8 cellular contexts compared by ENCODE assay signal in genomic region chr6:143061597-143062385, GRCh38. TPM values are rescaled to one million over a fixed set of nuclear protein-coding genes. Genes with fewer than 3 reads are reported as not detected.
DNase-seq lines count a peak whose midpoint lies in the region; ATAC-seq and TF ChIP-seq lines count a peak whose summit lies in the region.

No MANE protein-coding gene starts in this region.

- no peaks in the 10 kb centered on the region for H3K27me3 ChIP-seq in CD8-positive, alpha-beta T cell (ENCODE audit: insufficient read depth, low read length)
- H3K27me3 ChIP-seq in adipocyte (replicated peaks; ENCODE audit: control insufficient read depth, insufficient read depth, low read length) (no peaks in the 10 kb centered on the region), thoracic aorta (replicated peaks; ENCODE audit: insufficient read depth) (no peaks in the 10 kb centered on the region)

- peaks cover 17% of the 10 kb centered on the region for H3K4me1 ChIP-seq in CD8-positive, alpha-beta T cell (ENCODE audit: insufficient read depth, low read length)
- H3K4me1 ChIP-seq in adipocyte (ENCODE audit: control insufficient read depth, insufficient read depth, low read length) (peaks cover 18% of the 10 kb centered on the region), thoracic aorta (ENCODE audit: control insufficient read depth in 1 of 2, low read depth in 2 of 2) (peaks cover 5 to 40% of the 10 kb centered on the region in 2 donors)

- H3K27me3 Mint-ChIP-seq in CD8-positive, alpha-beta T cell (ENCODE audit: low read depth) = no peaks in the 10 kb centered on the region

- no peak for ATAC-seq in CD8-positive, alpha-beta T cell
- peak; percentile 11 for ATAC-seq in HG02884 (IDR thresholded peaks at IDR 0.05; ENCODE audit: unreplicated experiment)
- no peak for ATAC-seq in thoracic aorta (ENCODE audit: insufficient number of reproducible peaks, low FRiP score, low read depth)
- no peak for ATAC-seq in HG02840 (IDR thresholded peaks at IDR 0.05; ENCODE audit: low FRiP score, unreplicated experiment)

- H3K4me3 ChIP-seq in CD8-positive, alpha-beta T cell (ENCODE audit: low read depth, low read length) = peak overlapping the region; percentile 92
- H3K4me3 ChIP-seq in adipocyte (ENCODE audit: low read length) = peak overlapping the region; percentile 83
- H3K4me3 ChIP-seq in thoracic aorta = peak overlapping the region; percentile 83

- intact Hi-C loops in CD8-positive, alpha-beta T cell (cut with DNase I, micrococcal nuclease) = loop anchor here (2.0 to 10.0 kb wide), 5 partner anchors 386 to 1003 kb away; partner anchors contain the start of genes ADAT2 (in 1 of the 2) and PEX3 (in 1 of the 2)

- TF ChIP-seq CTCF in CD8-positive, alpha-beta T cell (IDR thresholded peaks at IDR 0.05) = no peak
- TF ChIP-seq CTCF in thoracic aorta (IDR thresholded peaks at IDR 0.05) = no peak

- H3K9me3 ChIP-seq in CD8-positive, alpha-beta T cell (ENCODE audit: low read length) = no peaks in the 10 kb centered on the region
- H3K9me3 ChIP-seq in adipocyte (ENCODE audit: control insufficient read depth, low read length) = no peaks in the 10 kb centered on the region
- no peaks in the 10 kb centered on the region for H3K9me3 ChIP-seq in thoracic aorta

- CTCF ChIA-PET in CD8-positive, alpha-beta T cell (lab: Charles Lee) = interaction anchor here (0.6 to 1.8 kb wide), 2 partner anchors 14 to 121 kb away, joined by 4 to 5 read pairs; no protein-coding TSS in a partner anchor

- peak overlapping the region; percentile 91 for H3K4me3 Mint-ChIP-seq in CD8-positive, alpha-beta T cell

- DNase-seq in CD8-positive, alpha-beta T cell = no peak
- DNase-seq in adipocyte (ENCODE audit: low read depth) (no peak), kidney tubule cell (ENCODE audit: low spot score) (peak; percentile 43), thoracic aorta (ENCODE audit: low spot score) (no peak), SHP77 treated with DMSO at 0.1 percent for 48 hours (lab: John Stamatoyannopoulos, UW) (no peak)
- no peak for DNase-seq in stimulated activated naive CD4-positive, alpha-beta T cell treated with Interleukin-2 at 50 U/mL for 16 hours (lab: John Stamatoyannopoulos, UW)

- peak overlapping the region; percentile 91 for H3K27ac Mint-ChIP-seq in CD8-positive, alpha-beta T cell

- peaks cover 21% of the 10 kb centered on the region for H3K4me1 Mint-ChIP-seq in CD8-positive, alpha-beta T cell (ENCODE audit: low read depth)

- H3K27ac ChIP-seq in CD8-positive, alpha-beta T cell (ENCODE audit: low read depth, low read length) = peak overlapping the region; percentile 63
- peak overlapping the region; percentile 80 to 83 for H3K27ac ChIP-seq in thoracic aorta

- H3K36me3 Mint-ChIP-seq in CD8-positive, alpha-beta T cell = peaks cover 11% of the 10 kb centered on the region

- H3K36me3 ChIP-seq in CD8-positive, alpha-beta T cell (ENCODE audit: insufficient read depth, low read length) = no peaks in the 10 kb centered on the region
- H3K36me3 ChIP-seq in adipocyte (ENCODE audit: control insufficient read depth, insufficient read depth, low read length, severe bottlenecking) (no peaks in the 10 kb centered on the region), thoracic aorta (no peaks in the 10 kb centered on the region)

- no peaks in the 10 kb centered on the region for H3K9me3 Mint-ChIP-seq in CD8-positive, alpha-beta T cell

- no peak overlapping the region for H3K9ac ChIP-seq in adipocyte (ENCODE audit: low read length)

- POLR2A ChIA-PET in CD8-positive, alpha-beta T cell (lab: Charles Lee) = interaction anchor here (0.5 kb wide), 1 partner anchor 401 kb away, joined by 3 read pairs; no protein-coding TSS in a partner anchor

RNA-seq across cellular contexts. Expression of gene AIG1, which starts 1.1 kb away (rescaled TPM):
- 1 to 10 TPM; 5.0 to 7.1 TPM for total RNA-seq in CD8-positive, alpha-beta T cell
- 10 to 100 TPM; 32.9 to 53.6 TPM for total RNA-seq in thoracic aorta

Comparison
In these comparisons a context has a peak if more than half of its experiments do, and no peak if none do; other contexts are left out.
1. RNA of gene AIG1, which starts 1.1 kb away (total RNA-seq): 32.9 to 53.6 TPM in thoracic aorta; 5.0 to 7.1 TPM in CD8-positive, alpha-beta T cell; every median in the first group is over 4 times any median in the second.
2. Peak in every context shown above with its lines, with median percentiles within 50 percentile points of each other: H3K4me3 ChIP-seq.